ENCODE assay signal across 30 cellular contexts in genomic region chr5:132211787-132212186, GRCh38. TPM values are rescaled to one million over a fixed set of nuclear protein-coding genes. Genes with fewer than 3 reads are reported as not detected.
DNase-seq lines count a peak whose midpoint lies in the region; ATAC-seq, FAIRE-seq and TF ChIP-seq lines count a peak whose summit lies in the region.
"Had no signal": no experiment of that assay in that cellular context is flagged by ENCODE, and none has a peak within 500 bp of the region (broad histone marks: within the 10 kb centered on the region; RNA-seq: fewer than 3 reads in every experiment).

No MANE protein-coding gene starts in this region.

- no peak overlapping the region for H4K5ac ChIP-seq in mesendoderm (ENCODE audit: low read length)

- no peak for FAIRE-seq in urothelium cell line (lab: Jason Lieb, UNC)
- FAIRE-seq: A549, endothelial cell of umbilical vein had no signal

- no peak overlapping the region for H2AK5ac ChIP-seq in mesendoderm (ENCODE audit: low read length)

- no peak overlapping the region for H3K56ac ChIP-seq in mesendoderm (ENCODE audit: low read length)

- no peaks in the 10 kb centered on the region for H3K79me1 ChIP-seq in mesendoderm (ENCODE audit: low read length)

- H3K4me3 ChIP-seq in A673 (ENCODE audit: low read depth, low read length, poor library complexity, severe bottlenecking): no peak overlapping the region
- no peak overlapping the region for H3K4me3 ChIP-seq in MG63
- no peak overlapping the region for H3K4me3 ChIP-seq in endodermal cell (ENCODE audit: low read length)
- no peak overlapping the region for H3K4me3 ChIP-seq in mesendoderm (ENCODE audit: low read length)
- H3K4me3 ChIP-seq: A549, dorsolateral prefrontal cortex, prostate gland, testis had no signal

- no peak for ATAC-seq in stimulated activated naive CD8-positive, alpha-beta T cell treated with anti-CD3 and anti-CD28 coated beads, Interleukin-15, Interleukin-2, amounts not matched to agents 100 U/mL and 50 U/mL, for 24 hours
- ATAC-seq in activated CD8-positive, alpha-beta T cell treated with anti-CD3 and anti-CD28 coated beads for 36 hours: no peak
- ATAC-seq: A549; activated CD8-positive, alpha-beta T cell treated with anti-CD3 and anti-CD28 coated beads, Interleukin-2, amount 10 ng/mL, durations not matched to agents 7 days and 5 days; HCT116 had no signal

- intact Hi-C loops in A673 (cut with micrococcal nuclease; ENCODE audit: unreplicated experiment): no loop called here
- intact Hi-C loops in activated CD8-positive, alpha-beta T cell treated with anti-CD3 and anti-CD28 coated beads for 36 hours (cut with micrococcal nuclease): no loop called here

- H3K4me1 ChIP-seq in A673 (ENCODE audit: insufficient read depth, low read length, poor library complexity, severe bottlenecking) (no peaks in the 10 kb centered on the region), endodermal cell (ENCODE audit: control insufficient read depth, insufficient read depth, low read length) (no peaks in the 10 kb centered on the region), mesendoderm (ENCODE audit: control insufficient read depth, low read depth, low read length) (peaks cover 9% of the 10 kb centered on the region)
- H3K4me1 ChIP-seq: prostate gland had no signal

- H3K36me3 ChIP-seq in A673 (ENCODE audit: insufficient read depth, low read length, poor library complexity, severe bottlenecking) (no peaks in the 10 kb centered on the region), MG63 (peaks cover 46% of the 10 kb centered on the region), endodermal cell (ENCODE audit: control insufficient read depth, insufficient read depth, low read length) (peaks cover 3% of the 10 kb centered on the region), mesendoderm (ENCODE audit: control insufficient read depth, insufficient read depth, low read length) (no peaks in the 10 kb centered on the region)

- H4K8ac ChIP-seq in mesendoderm (ENCODE audit: low read depth, low read length): no peak overlapping the region

- no peaks in the 10 kb centered on the region for H3K79me2 ChIP-seq in mesendoderm (ENCODE audit: control insufficient read depth, insufficient read depth, low read length)

- no peak overlapping the region for H2BK15ac ChIP-seq in mesendoderm (replicated peaks; ENCODE audit: low read depth)

- no peak for TF ChIP-seq CTCF in A673 (conservative IDR thresholded peaks at IDR 0.05; ENCODE audit: low read depth, low read length)
- TF ChIP-seq CTCF in endodermal cell (conservative IDR thresholded peaks at IDR 0.05): no peak
- no peak for TF ChIP-seq CTCF in activated CD8-positive, alpha-beta T cell treated with anti-CD3 and anti-CD28 coated beads for 36 hours (IDR thresholded peaks at IDR 0.05)

- no peak overlapping the region for H2BK5ac ChIP-seq in mesendoderm (ENCODE audit: low read length)

- POLR2A ChIA-PET in A673 (lab: Charles Lee; ENCODE audit: low non-redundant PET): no interaction called here
- POLR2A ChIA-PET in activated CD8-positive, alpha-beta T cell treated with anti-CD3 and anti-CD28 coated beads for 36 hours (lab: Charles Lee): interaction anchor here (1.0 kb wide), 1 partner anchor 14 kb away, joined by 3 read pairs; no protein-coding TSS in a partner anchor

- no peaks in the 10 kb centered on the region for H3K9me3 Mint-ChIP-seq in endodermal cell
- H3K9me3 Mint-ChIP-seq in activated CD8-positive, alpha-beta T cell treated with anti-CD3 and anti-CD28 coated beads for 36 hours: no peaks in the 10 kb centered on the region
- H3K9me3 Mint-ChIP-seq: activated naive CD8-positive, alpha-beta T cell treated with anti-CD3 and anti-CD28 coated beads, Interleukin-2, amount 10 ng/mL, durations not matched to agents 7 days and 5 days; central memory CD8-positive, alpha-beta T cell had no signal

- DNase-seq in A673 (ENCODE audit: low spot score): peak; percentile 52
- DNase-seq in MG63: peak; percentile 80
- peak; percentile 68 for DNase-seq in endodermal cell
- DNase-seq in mesendoderm: peak; percentile 93
- DNase-seq in urothelium cell line (ENCODE audit: low spot score): no peak
- no peak for DNase-seq in stimulated activated naive CD8-positive, alpha-beta T cell treated with anti-CD3 and anti-CD28 coated beads, Interleukin-15, Interleukin-2, amounts not matched to agents 100 U/mL and 50 U/mL, for 24 hours
- no peak for DNase-seq in NCI-H2196 (lab: John Stamatoyannopoulos, UW; ENCODE audit: unreplicated experiment)
- DNase-seq in activated CD8-positive, alpha-beta T cell treated with anti-CD3 and anti-CD28 coated beads for 36 hours: no peak
- DNase-seq: activated CD4-positive, alpha-beta T cell treated with anti-CD3 and anti-CD28 coated beads for 1 hour; activated CD8-positive, alpha-beta T cell treated with anti-CD3 and anti-CD28 coated beads, Interleukin-2, amount 10 ng/mL, durations not matched to agents 7 days and 5 days; activated gamma-delta T cell; activated naive CD8-positive, alpha-beta T cell treated with anti-CD3 and anti-CD28 coated beads, Interleukin-2, amount 10 ng/mL, durations not matched to agents 7 days and 5 days; activated T-cell treated with anti-CD3 and anti-CD28 coated beads for 4 hours; C1 segment of cervical spinal cord; DND-41; dorsolateral prefrontal cortex; KG1; MM.1S; NCI-H1417 treated with DMSO at 0.1 percent for 48 hours; NCI-H2081 treated with DMSO at 0.1 percent for 48 hours; stimulated activated naive CD4-positive, alpha-beta T cell treated with Interleukin-2 at 50 U/mL for 16 hours; T-helper 2 cell; testis had no signal

- H3K27ac ChIP-seq in A673 (ENCODE audit: low read depth, low read length, poor library complexity, severe bottlenecking): no peak overlapping the region
- no peak overlapping the region for H3K27ac ChIP-seq in endodermal cell (ENCODE audit: low read depth, low read length)
- no peak overlapping the region for H3K27ac ChIP-seq in mesendoderm (ENCODE audit: low read depth, low read length)
- H3K27ac ChIP-seq: A549, dorsolateral prefrontal cortex, prostate gland, RWPE1, testis had no signal

- BruUV-seq in A673 (replicated peaks; lab: Mats Ljungman, UMichigan): no TSS peak

- 60 to 73% methylated on average over 1 of the region's 1 CpG for WGBS in endodermal cell (ENCODE audit: insufficient coverage in 1 of 2, insufficient read length in 1 of 2), 2 experiments
- no CpG with 5 or more reads among the region's 1 CpG for WGBS in mesendoderm (ENCODE audit: extremely low coverage, insufficient coverage, low lambda C conversion rate)

- H3K27me3 Mint-ChIP-seq in endodermal cell (ENCODE audit: insufficient read depth): no peaks in the 10 kb centered on the region
- H3K27me3 Mint-ChIP-seq in activated CD8-positive, alpha-beta T cell treated with anti-CD3 and anti-CD28 coated beads for 36 hours: no peaks in the 10 kb centered on the region
- H3K27me3 Mint-ChIP-seq: activated naive CD8-positive, alpha-beta T cell treated with anti-CD3 and anti-CD28 coated beads, Interleukin-2, amount 10 ng/mL, durations not matched to agents 7 days and 5 days; central memory CD8-positive, alpha-beta T cell had no signal

- H3K9ac ChIP-seq in endodermal cell (ENCODE audit: extremely low read depth, low read length, poor library complexity, severe bottlenecking) (no peak overlapping the region), mesendoderm (ENCODE audit: low read length) (no peak overlapping the region)

- no peak overlapping the region for H3K4ac ChIP-seq in mesendoderm (ENCODE audit: low read depth, low read length)

- no peak overlapping the region for H3K18ac ChIP-seq in mesendoderm (ENCODE audit: low read length)

- H2BK120ac ChIP-seq in mesendoderm (ENCODE audit: low read depth, low read length): no peak overlapping the region

- CTCF ChIA-PET in A673 (lab: Charles Lee): no interaction called here
- CTCF ChIA-PET in activated CD8-positive, alpha-beta T cell treated with anti-CD3 and anti-CD28 coated beads for 36 hours (lab: Charles Lee): interaction anchor here (0.8 to 1.2 kb wide), 4 partner anchors 11 to 62 kb away, joined by 3 read pairs; no protein-coding TSS in a partner anchor

- peaks cover 6% of the 10 kb centered on the region for H3K4me1 Mint-ChIP-seq in endodermal cell
- H3K4me1 Mint-ChIP-seq in activated CD8-positive, alpha-beta T cell treated with anti-CD3 and anti-CD28 coated beads for 36 hours (ENCODE audit: low read depth): no peaks in the 10 kb centered on the region
- H3K4me1 Mint-ChIP-seq: central memory CD8-positive, alpha-beta T cell had no signal

- no peak overlapping the region for H3K23ac ChIP-seq in mesendoderm (ENCODE audit: low read length)

- no peaks in the 10 kb centered on the region for H3K27me3 ChIP-seq in A673 (replicated peaks; ENCODE audit: insufficient read depth, low read depth, low read length, poor library complexity)
- H3K27me3 ChIP-seq in MG63: no peaks in the 10 kb centered on the region
- no peaks in the 10 kb centered on the region for H3K27me3 ChIP-seq in endodermal cell (ENCODE audit: control insufficient read depth, insufficient read depth, low read length, poor library complexity, severe bottlenecking)
- H3K27me3 ChIP-seq in mesendoderm (ENCODE audit: insufficient read depth, low read length, poor library complexity): no peaks in the 10 kb centered on the region
- H3K27me3 ChIP-seq: dorsolateral prefrontal cortex, testis had no signal

- no peak overlapping the region for H3K4me2 ChIP-seq in mesendoderm (ENCODE audit: low read length)
- H3K4me2 ChIP-seq: A549 had no signal

- H3K36me3 Mint-ChIP-seq in endodermal cell (ENCODE audit: low read depth): peaks cover 5% of the 10 kb centered on the region
- no peaks in the 10 kb centered on the region for H3K36me3 Mint-ChIP-seq in activated CD8-positive, alpha-beta T cell treated with anti-CD3 and anti-CD28 coated beads for 36 hours (ENCODE audit: low read depth)

- H3K4me3 Mint-ChIP-seq in endodermal cell: no peak overlapping the region
- no peak overlapping the region for H3K4me3 Mint-ChIP-seq in activated CD8-positive, alpha-beta T cell treated with anti-CD3 and anti-CD28 coated beads for 36 hours
- H3K4me3 Mint-ChIP-seq: activated CD8-positive, alpha-beta T cell treated with anti-CD3 and anti-CD28 coated beads, Interleukin-2, amount 10 ng/mL, durations not matched to agents 7 days and 5 days; activated naive CD8-positive, alpha-beta T cell treated with anti-CD3 and anti-CD28 coated beads, Interleukin-2, amount 10 ng/mL, durations not matched to agents 7 days and 5 days; central memory CD8-positive, alpha-beta T cell had no signal

- no peak overlapping the region for H3K27ac Mint-ChIP-seq in endodermal cell
- H3K27ac Mint-ChIP-seq in activated CD8-positive, alpha-beta T cell treated with anti-CD3 and anti-CD28 coated beads for 36 hours: no peak overlapping the region
- H3K27ac Mint-ChIP-seq: activated CD8-positive, alpha-beta T cell treated with anti-CD3 and anti-CD28 coated beads, Interleukin-2, amount 10 ng/mL, durations not matched to agents 7 days and 5 days; activated naive CD8-positive, alpha-beta T cell treated with anti-CD3 and anti-CD28 coated beads, Interleukin-2, amount 10 ng/mL, durations not matched to agents 7 days and 5 days had no signal

- H3K9me3 ChIP-seq in A673 (ENCODE audit: low read depth, low read length, poor library complexity, severe bottlenecking): no peaks in the 10 kb centered on the region
- no peaks in the 10 kb centered on the region for H3K9me3 ChIP-seq in MG63
- H3K9me3 ChIP-seq in endodermal cell (ENCODE audit: control insufficient read depth, low read length): no peaks in the 10 kb centered on the region
- H3K9me3 ChIP-seq: A549, prostate gland, testis had no signal

RNA-seq across cellular contexts. Expression of gene P4HA2, which starts 15.9 kb away (rescaled TPM):
- total RNA-seq in A673 (2021) (2.8 and 3.3 TPM in 2 replicates), endodermal cell (10 to 100 TPM; 15.1 to 19.6 TPM)
- total RNA-seq in MG63 (2014; rRNA removed; shearing (Covaris generic); ENCODE audit: low replicate concordance): 71.0 and 96.8 TPM in 2 replicates
- polyA plus RNA-seq in endodermal cell (2013, experiment 1 of 2): 16.6 TPM
- 14.6 TPM for polyA plus RNA-seq in endodermal cell (2013, experiment 2 of 2)
- polyA plus RNA-seq in mesendoderm (2013, experiment 1 of 2): 1.7 TPM
- 1.8 TPM for polyA plus RNA-seq in mesendoderm (2013, experiment 2 of 2)
- total RNA-seq in activated CD8-positive, alpha-beta T cell treated with anti-CD3 and anti-CD28 coated beads for 36 hours: 10 to 100 TPM; 17.3 to 18.6 TPM

RNA-seq across cellular contexts. Expression of gene PDLIM4, which starts 45.7 kb away (rescaled TPM):
- total RNA-seq in A673 (2021) (6.0 and 8.9 TPM in 2 replicates), endodermal cell (10 to 100 TPM in 1 of 2 donors, 1 to 10 TPM in 1; 9.0 to 11.2 TPM)
- total RNA-seq in MG63 (2014; rRNA removed; shearing (Covaris generic); ENCODE audit: low replicate concordance): 71.1 and 130 TPM in 2 replicates
- 32.8 TPM for polyA plus RNA-seq in endodermal cell (2013, experiment 1 of 2)
- 29.0 TPM for polyA plus RNA-seq in endodermal cell (2013, experiment 2 of 2)
- 4.9 TPM for polyA plus RNA-seq in mesendoderm (2013, experiment 1 of 2)
- 5.2 TPM for polyA plus RNA-seq in mesendoderm (2013, experiment 2 of 2)
- total RNA-seq in activated CD8-positive, alpha-beta T cell treated with anti-CD3 and anti-CD28 coated beads for 36 hours: not detected
- total RNA-seq: activated CD8-positive, alpha-beta T cell treated with anti-CD3 and anti-CD28 coated beads, Interleukin-2, amount 10 ng/mL, durations not matched to agents 7 days and 5 days; NCI-H460 had no signal

Comparison
In these comparisons a context has a peak if more than half of its experiments do, and no peak if none do; other contexts are left out.
1. DNase-seq: peak in A673 (single experiment), MG63 (single experiment), endodermal cell (single experiment) and mesendoderm (single experiment); none in urothelium cell line (single experiment), stimulated activated naive CD8-positive, alpha-beta T cell treated with anti-CD3 and anti-CD28 coated beads, Interleukin-15, Interleukin-2, amounts not matched to agents 100 U/mL and 50 U/mL, for 24 hours (single experiment), NCI-H2196 (single experiment) and activated CD8-positive, alpha-beta T cell treated with anti-CD3 and anti-CD28 coated beads for 36 hours (single experiment).